1 cellular context compared by ENCODE assay signal in the genomic region with DNA sequence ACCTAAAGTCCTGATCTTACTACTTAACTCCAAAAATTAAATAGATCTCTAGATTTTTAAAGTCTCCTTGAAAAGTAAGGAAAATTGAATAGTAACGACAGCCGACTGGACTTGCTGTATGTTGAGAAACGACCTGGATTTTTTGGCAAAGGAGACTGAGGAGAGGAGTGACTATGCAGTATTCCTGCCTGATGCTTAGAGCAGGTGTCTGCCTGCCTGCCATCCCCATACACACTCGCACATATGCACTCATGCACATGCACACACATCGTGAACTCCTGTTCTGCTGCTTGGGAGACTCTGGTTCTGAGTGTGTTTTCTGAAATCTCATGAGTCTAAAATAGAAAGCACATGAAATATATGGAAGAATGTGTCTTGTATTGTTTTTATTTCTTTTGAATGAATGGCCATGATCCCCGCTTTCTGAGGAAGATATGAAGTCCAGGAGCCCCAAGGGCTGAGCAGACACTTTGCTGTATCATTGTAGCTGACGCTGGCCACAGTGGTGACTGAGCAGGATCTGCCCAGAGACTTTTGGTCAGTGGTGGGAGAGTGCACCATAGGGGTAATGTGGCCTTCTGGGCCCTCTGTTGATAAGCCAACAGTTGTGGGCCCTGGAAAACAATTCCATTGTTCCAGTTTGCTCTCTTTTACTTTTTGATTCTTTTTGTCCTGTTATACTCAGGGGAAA.
A peak's percentile ranks its signal among the peaks of the same experiment; 100 is the strongest.
TF ChIP-seq lines count a peak whose summit lies in the region.

No MANE protein-coding gene starts in this region.

TF ChIP-seq in K562, 482 proteins besides CTCF, POLR2A, EP300 and RAD21:
- TF ChIP-seq BRF2 (IDR thresholded peaks at IDR 0.05; ENCODE audit: borderline replicate concordance, insufficient read depth, insufficient read length) (no peak), ZNF644 (tag; IDR thresholded peaks at IDR 0.05; ENCODE audit: low read depth) (no peak), NFE2 (IDR thresholded peaks at IDR 0.05; ENCODE audit: low read depth) (0 out of 2 replicates have a peak, but pooled peaks have one; percentile 11), ZNF316 (IDR thresholded peaks at IDR 0.05) (peak; percentile 39; the same call in 1 of the 2 replicates), ZNF24 (IDR thresholded peaks at IDR 0.05) (peak; percentile 62), ARID2 (IDR thresholded peaks at IDR 0.05) (no peak), C11orf30 (IDR thresholded peaks at IDR 0.05; ENCODE audit: low read depth) (peak; percentile 50; the same call in 1 of the 2 replicates)
TF ChIP-seq in K562: peak in this region for 4.
